ENCODE assay signal across 8 cellular contexts in the genomic region with DNA sequence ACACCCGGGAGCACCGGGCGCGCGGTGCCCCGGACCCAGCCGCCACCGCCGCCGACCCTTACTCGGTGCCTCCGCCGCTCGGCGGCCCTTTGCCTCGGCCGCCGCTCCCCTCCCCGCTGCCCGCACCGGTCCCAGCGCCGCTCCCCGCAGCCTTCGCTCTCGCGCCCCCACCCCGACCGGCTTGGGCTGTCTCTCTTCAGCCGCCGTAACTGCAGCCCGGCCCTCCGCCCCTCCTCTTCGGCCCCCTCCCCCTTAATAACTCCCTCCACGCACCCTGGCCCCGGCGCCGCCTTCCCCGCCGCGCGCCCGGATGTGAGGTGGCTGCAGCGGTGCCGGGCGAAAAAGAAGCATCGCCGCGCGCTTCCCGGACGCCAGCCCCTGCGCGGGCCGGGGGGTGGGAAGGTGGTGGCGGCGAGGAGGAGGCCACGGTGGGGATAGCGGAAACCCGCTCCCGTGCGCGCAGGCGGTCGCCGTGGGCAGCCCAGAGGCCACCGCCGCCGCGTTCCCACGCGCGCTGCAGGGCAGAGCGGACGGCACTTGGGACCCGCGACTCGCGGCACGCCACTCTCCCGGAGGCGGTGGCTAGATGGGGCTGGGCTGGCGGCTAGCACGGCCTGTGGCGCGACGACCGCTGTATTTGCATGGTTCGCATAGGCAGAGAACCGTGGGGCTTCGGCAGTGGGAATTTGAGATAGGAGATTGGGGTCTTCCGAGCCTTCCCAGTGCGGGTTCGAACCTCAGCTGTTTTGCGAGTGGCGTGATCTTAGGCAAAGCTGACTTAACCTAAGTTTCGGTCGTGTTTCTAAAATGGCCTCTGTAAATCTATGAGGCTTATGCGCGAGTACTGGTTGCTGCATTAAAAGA. TPM values are rescaled to one million over a fixed set of nuclear protein-coding genes. Genes with fewer than 3 reads are reported as not detected.
DNase-seq lines count a peak whose midpoint lies in the region; ATAC-seq and TF ChIP-seq lines count a peak whose summit lies in the region.

A gene with protein sequence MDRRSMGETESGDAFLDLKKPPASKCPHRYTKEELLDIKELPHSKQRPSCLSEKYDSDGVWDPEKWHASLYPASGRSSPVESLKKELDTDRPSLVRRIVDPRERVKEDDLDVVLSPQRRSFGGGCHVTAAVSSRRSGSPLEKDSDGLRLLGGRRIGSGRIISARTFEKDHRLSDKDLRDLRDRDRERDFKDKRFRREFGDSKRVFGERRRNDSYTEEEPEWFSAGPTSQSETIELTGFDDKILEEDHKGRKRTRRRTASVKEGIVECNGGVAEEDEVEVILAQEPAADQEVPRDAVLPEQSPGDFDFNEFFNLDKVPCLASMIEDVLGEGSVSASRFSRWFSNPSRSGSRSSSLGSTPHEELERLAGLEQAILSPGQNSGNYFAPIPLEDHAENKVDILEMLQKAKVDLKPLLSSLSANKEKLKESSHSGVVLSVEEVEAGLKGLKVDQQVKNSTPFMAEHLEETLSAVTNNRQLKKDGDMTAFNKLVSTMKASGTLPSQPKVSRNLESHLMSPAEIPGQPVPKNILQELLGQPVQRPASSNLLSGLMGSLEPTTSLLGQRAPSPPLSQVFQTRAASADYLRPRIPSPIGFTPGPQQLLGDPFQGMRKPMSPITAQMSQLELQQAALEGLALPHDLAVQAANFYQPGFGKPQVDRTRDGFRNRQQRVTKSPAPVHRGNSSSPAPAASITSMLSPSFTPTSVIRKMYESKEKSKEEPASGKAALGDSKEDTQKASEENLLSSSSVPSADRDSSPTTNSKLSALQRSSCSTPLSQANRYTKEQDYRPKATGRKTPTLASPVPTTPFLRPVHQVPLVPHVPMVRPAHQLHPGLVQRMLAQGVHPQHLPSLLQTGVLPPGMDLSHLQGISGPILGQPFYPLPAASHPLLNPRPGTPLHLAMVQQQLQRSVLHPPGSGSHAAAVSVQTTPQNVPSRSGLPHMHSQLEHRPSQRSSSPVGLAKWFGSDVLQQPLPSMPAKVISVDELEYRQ (minus strand): TSS at position 211 of the 864 bp plus-strand sequence. CDS start 1,124 bp downstream, outside the sequence.

- H3K9me3 Mint-ChIP-seq in CD14-positive monocyte = no peaks in the 10 kb centered on the region

- TF ChIP-seq CTCF in CD14-positive monocyte (IDR thresholded peaks at IDR 0.05) (no peak), PC-3 (conservative IDR thresholded peaks at IDR 0.05; ENCODE audit: low read depth, low read length) (no peak)

- H3K27ac Mint-ChIP-seq in CD14-positive monocyte = peak within 1 kb of the TSS; percentile 97 to 99 (median 98)

- H3K4me3 ChIP-seq in PC-3 (ENCODE audit: low read length) (peak within 1 kb of the TSS; percentile 99), mucosa of stomach (ENCODE audit: low read length) (peak within 1 kb of the TSS; percentile 61)

- peak within 1 kb of the TSS; percentile 86 for H3K9ac ChIP-seq in PC-3 (ENCODE audit: low read length)
- H3K9ac ChIP-seq in mucosa of stomach (ENCODE audit: low read length) = peak within 1 kb of the TSS; percentile 72

- H4K20me1 ChIP-seq in PC-3 (ENCODE audit: low read length) = no peaks in the 10 kb centered on the region

- H3K4me1 ChIP-seq in PC-3 (ENCODE audit: insufficient read depth, low read length) (peaks cover 14% of the 10 kb centered on the region; the same call in 1 of the 2 replicates), mucosa of stomach (ENCODE audit: control insufficient read depth, insufficient read depth, low read length) (peaks cover 9% of the 10 kb centered on the region)

- peak within 1 kb of the TSS; percentile 73 for H2AFZ ChIP-seq in PC-3 (ENCODE audit: low read length)

- H3K9me3 ChIP-seq in PC-3 (ENCODE audit: low read length) (no peaks in the 10 kb centered on the region), mucosa of stomach (ENCODE audit: control insufficient read depth, low read length) (no peaks in the 10 kb centered on the region)

- ATAC-seq in GM19395 (IDR thresholded peaks at IDR 0.05; ENCODE audit: unreplicated experiment) (peak; percentile 38), PC-3 (peak; percentile 73)

- peak; percentile 80 for TF ChIP-seq POLR2A in erythroblast (IDR thresholded peaks at IDR 0.05; ENCODE audit: low read length)

- H3K36me3 ChIP-seq in PC-3 (ENCODE audit: low read depth, low read length) (0 out of 2 replicates have a peak, but pooled peaks cover 8% of the 10 kb centered on the region), mucosa of stomach (ENCODE audit: control insufficient read depth, insufficient read depth, low read length) (no peaks in the 10 kb centered on the region)

- peaks cover 28% of the 10 kb centered on the region for H3K4me1 Mint-ChIP-seq in CD14-positive monocyte

- H3K27me3 Mint-ChIP-seq in CD14-positive monocyte (ENCODE audit: low read depth in 3 of 3) = peaks cover 0 to 3% (median 0%) of the 10 kb centered on the region in 3 donors

- no peaks in the 10 kb centered on the region for H3K27me3 ChIP-seq in PC-3 (ENCODE audit: low read length)
- no peaks in the 10 kb centered on the region for H3K27me3 ChIP-seq in mucosa of stomach (ENCODE audit: control insufficient read depth, insufficient read depth, low read length)

- intact Hi-C loops in CD14-positive monocyte (cut with micrococcal nuclease) (loop anchor here (5.0 to 10.0 kb wide), 5 partner anchors 37 to 265 kb away; partner anchors contain the start of genes DEPDC5 (in 2 of the 2) and PRR14L (in 2 of the 2)), PC-3 (cut with micrococcal nuclease) (loop anchor here (5.0 kb wide), 1 partner anchor 143 kb away; the partner anchor contains the start of gene PATZ1)

- no TSS peak for BruUV-seq in PC-3 (replicated peaks; lab: Mats Ljungman, UMichigan)

- peak within 1 kb of the TSS; percentile 67 for H3K27ac ChIP-seq in PC-3 (ENCODE audit: low read length)

- H3K4me2 ChIP-seq in PC-3 (ENCODE audit: low read length) = peak within 1 kb of the TSS; percentile 94

- H3K4me3 Mint-ChIP-seq in CD14-positive monocyte = peak within 1 kb of the TSS; percentile 92 to 95

- POLR2A ChIA-PET in PC-3 (lab: Charles Lee; ENCODE audit: unreplicated experiment) = no interaction called here

- peak; percentile 79 for DNase-seq in CD14-positive monocyte (ENCODE audit: low spot score)
- DNase-seq in HT-29 (ENCODE audit: low spot score) = peak; percentile 47
- peak; percentile 69 for DNase-seq in PC-3
- peak; percentile 89 for DNase-seq in activated T-cell treated with anti-CD3 and anti-CD28 coated beads, Interleukin-2, amount 50 U/mL, for 1 hour
- DNase-seq in erythroblast (lab: John Stamatoyannopoulos, UW) = peak; percentile 89
- DNase-seq in stimulated activated CD8-positive, alpha-beta memory T cell treated with anti-CD3 and anti-CD28 coated beads, Interleukin-4, amount 100 ng/mL, for 4 hours (ENCODE audit: low read depth in 2 of 2, low spot score in 1 of 2) = peak; percentile 42 to 70

- no peaks in the 10 kb centered on the region for H3F3A ChIP-seq in PC-3 (ENCODE audit: low read length, unreplicated experiment)

- H3K9me2 ChIP-seq in PC-3 (replicated peaks; ENCODE audit: low read length) = no peaks in the 10 kb centered on the region

- H3K79me2 ChIP-seq in PC-3 (ENCODE audit: low read length) = peaks cover 35% of the 10 kb centered on the region

- H3K36me3 Mint-ChIP-seq in CD14-positive monocyte = peaks cover 20 to 26% of the 10 kb centered on the region in 2 donors

- CTCF ChIA-PET in PC-3 (lab: Charles Lee) = no interaction called here

RNA-seq across cellular contexts. Expression of the gene that starts here (rescaled TPM):
- polyA plus RNA-seq in CD14-positive monocyte = 10 to 100 TPM in 1 of 2 donors, 1 to 10 TPM in 1; 2.5 to 11.5 TPM
- total RNA-seq in HT-29 (2014; rRNA removed; shearing (Covaris generic)) = 3.9 and 4.3 TPM in 2 replicates
- 4.5 and 5.3 TPM in 2 replicates for total RNA-seq in PC-3 (2014; rRNA removed)

Comparison
In these comparisons a context has a peak if more than half of its experiments do, and no peak if none do; other contexts are left out.
1. Peak in every context shown above with its lines: DNase-seq, ATAC-seq, H3K4me3 ChIP-seq and H3K27ac ChIP-seq.